In genomic region chr7:44057181-44057848, GRCh38 we compare ENCODE assay signal across 24 cellular contexts. TPM values are rescaled to one million over a fixed set of nuclear protein-coding genes. Genes with fewer than 3 reads are reported as not detected.
DNase-seq lines count a peak whose midpoint lies in the region; ATAC-seq and TF ChIP-seq lines count a peak whose summit lies in the region.
"Had no signal": no experiment of that assay in that cellular context is flagged by ENCODE, and none has a peak within 500 bp of the region (broad histone marks: within the 10 kb centered on the region; RNA-seq: fewer than 3 reads in every experiment).

No MANE protein-coding gene starts in this region.

- no peak for ATAC-seq in left lobe of liver
- ATAC-seq: left colon, SK-N-SH treated with all-trans-retinoic acid at 6 μM for 48 hours had no signal

- H3K4me1 Mint-ChIP-seq in activated naive CD4-positive, alpha-beta T cell treated with anti-CD3 and anti-CD28 coated beads for 36 hours (ENCODE audit: low read depth): peaks cover 17% of the 10 kb centered on the region
- peaks cover 12% of the 10 kb centered on the region for H3K4me1 Mint-ChIP-seq in activated CD4-positive, alpha-beta memory T cell treated with anti-CD3 and anti-CD28 coated beads, Interleukin-2, amount 10 ng/mL, durations not matched to agents 7 days and 5 days

- no peaks in the 10 kb centered on the region for H3K27me3 Mint-ChIP-seq in activated naive CD4-positive, alpha-beta T cell treated with anti-CD3 and anti-CD28 coated beads for 36 hours (ENCODE audit: low read depth)
- H3K27me3 Mint-ChIP-seq in activated CD4-positive, alpha-beta memory T cell treated with anti-CD3 and anti-CD28 coated beads, Interleukin-2, amount 10 ng/mL, durations not matched to agents 7 days and 5 days: no peaks in the 10 kb centered on the region
- H3K27me3 Mint-ChIP-seq: type B pancreatic cell had no signal

- no peak overlapping the region for H3K4me3 Mint-ChIP-seq in activated naive CD4-positive, alpha-beta T cell treated with anti-CD3 and anti-CD28 coated beads for 36 hours
- H3K4me3 Mint-ChIP-seq in activated CD4-positive, alpha-beta memory T cell treated with anti-CD3 and anti-CD28 coated beads, Interleukin-2, amount 10 ng/mL, durations not matched to agents 7 days and 5 days: no peak overlapping the region
- H3K4me3 Mint-ChIP-seq: type B pancreatic cell had no signal

- H3K27ac ChIP-seq in RWPE1: peak overlapping the region; percentile 49
- H3K27ac ChIP-seq: ascending aorta, PC-9, prostate gland had no signal

- H3K36me3 Mint-ChIP-seq in activated naive CD4-positive, alpha-beta T cell treated with anti-CD3 and anti-CD28 coated beads for 36 hours (ENCODE audit: low read depth): peaks cover 41% of the 10 kb centered on the region
- H3K36me3 Mint-ChIP-seq in activated CD4-positive, alpha-beta memory T cell treated with anti-CD3 and anti-CD28 coated beads, Interleukin-2, amount 10 ng/mL, durations not matched to agents 7 days and 5 days (ENCODE audit: low read depth): peaks cover 78% of the 10 kb centered on the region

- peak overlapping the region; percentile 50 for H3K27ac Mint-ChIP-seq in activated naive CD4-positive, alpha-beta T cell treated with anti-CD3 and anti-CD28 coated beads for 36 hours
- H3K27ac Mint-ChIP-seq in activated CD4-positive, alpha-beta memory T cell treated with anti-CD3 and anti-CD28 coated beads, Interleukin-2, amount 10 ng/mL, durations not matched to agents 7 days and 5 days: no peak overlapping the region
- H3K27ac Mint-ChIP-seq: type B pancreatic cell had no signal

- POLR2A ChIA-PET in RWPE1 (lab: Yijun Ruan, JAX; ENCODE audit: low non-redundant PET): no interaction called here
- POLR2A ChIA-PET in activated CD4-positive, alpha-beta memory T cell treated with anti-CD3 and anti-CD28 coated beads, Interleukin-2, amount 10 ng/mL, durations not matched to agents 7 days and 5 days (lab: Charles Lee): interaction anchor here (1.3 to 2.8 kb wide), 2 partner anchors 9 to 12 kb away, joined by 7 to 10 read pairs; partner anchors contain the start of gene DBNL

- H3K9me3 Mint-ChIP-seq in activated naive CD4-positive, alpha-beta T cell treated with anti-CD3 and anti-CD28 coated beads for 36 hours: no peaks in the 10 kb centered on the region
- no peaks in the 10 kb centered on the region for H3K9me3 Mint-ChIP-seq in activated CD4-positive, alpha-beta memory T cell treated with anti-CD3 and anti-CD28 coated beads, Interleukin-2, amount 10 ng/mL, durations not matched to agents 7 days and 5 days
- H3K9me3 Mint-ChIP-seq: type B pancreatic cell had no signal

- intact Hi-C loops in activated naive CD4-positive, alpha-beta T cell treated with anti-CD3 and anti-CD28 coated beads for 36 hours (cut with micrococcal nuclease): no loop called here

- DNase-seq in activated naive CD4-positive, alpha-beta T cell treated with anti-CD3 and anti-CD28 coated beads for 36 hours: peak; percentile 2
- DNase-seq in activated naive CD4-positive, alpha-beta T cell treated with Interleukin-2 at 50 U/mL for 16 hours: no peak
- DNase-seq in RWPE1 (ENCODE audit: low spot score): no peak
- peak; percentile 39 for DNase-seq in left lobe of liver (ENCODE audit: low spot score)
- peak; percentile 1 for DNase-seq in superior temporal gyrus (ENCODE audit: extremely low spot score)
- DNase-seq in activated CD4-positive, alpha-beta memory T cell treated with anti-CD3 and anti-CD28 coated beads, Interleukin-2, amount 10 ng/mL, durations not matched to agents 7 days and 5 days: no peak
- DNase-seq in NAMALWA (ENCODE audit: low spot score): no peak
- DNase-seq in 8988T: no peak
- DNase-seq: activated CD4-positive, alpha-beta T cell treated with anti-CD3 and anti-CD28 coated beads, Interleukin-2, amount 50 U/mL, for 4 hours; activated gamma-delta T cell; foreskin fibroblast; NCI-H1417 treated with DMSO at 0.1 percent for 48 hours; NCI-H2171 treated with DMSO at 0.1 percent for 48 hours; NCI-H774; PC-9; stimulated activated naive CD4-positive, alpha-beta T cell treated with Interleukin-2 at 50 U/mL for 16 hours had no signal

- no peak for TF ChIP-seq CTCF in RWPE1 (conservative IDR thresholded peaks at IDR 0.05; ENCODE audit: low read depth)

- CTCF ChIA-PET in activated naive CD4-positive, alpha-beta T cell treated with anti-CD3 and anti-CD28 coated beads for 36 hours (lab: Charles Lee): no interaction called here
- CTCF ChIA-PET in RWPE1 (lab: Yijun Ruan, JAX): interaction anchor here (0.7 to 1.4 kb wide), 2 partner anchors 15 to 63 kb away, joined by 3 to 4 read pairs; no protein-coding TSS in a partner anchor
- CTCF ChIA-PET in activated CD4-positive, alpha-beta memory T cell treated with anti-CD3 and anti-CD28 coated beads, Interleukin-2, amount 10 ng/mL, durations not matched to agents 7 days and 5 days (lab: Charles Lee): no interaction called here

RNA-seq across cellular contexts. Expression of gene PGAM2, which starts 8.1 kb away (rescaled TPM):
- total RNA-seq in activated naive CD4-positive, alpha-beta T cell treated with anti-CD3 and anti-CD28 coated beads for 36 hours: under 1 TPM in 1 of 2 experiments, not detected in 1; 0.24 TPM
- not detected for total RNA-seq in left lobe of liver
- under 1 TPM in 1 of 2 experiments, not detected in 1; 0.43 TPM for total RNA-seq in activated CD4-positive, alpha-beta memory T cell treated with anti-CD3 and anti-CD28 coated beads, Interleukin-2, amount 10 ng/mL, durations not matched to agents 7 days and 5 days
- total RNA-seq: ascending aorta, Caco-2, LHCN-M2 had no signal

RNA-seq across cellular contexts. Expression of gene DBNL, which starts 12.8 kb away (rescaled TPM):
- total RNA-seq in activated naive CD4-positive, alpha-beta T cell treated with anti-CD3 and anti-CD28 coated beads for 36 hours: 10 to 100 TPM; 82.3 TPM
- 38.9 TPM for total RNA-seq in left lobe of liver
- total RNA-seq in activated CD4-positive, alpha-beta memory T cell treated with anti-CD3 and anti-CD28 coated beads, Interleukin-2, amount 10 ng/mL, durations not matched to agents 7 days and 5 days: 100 to 1,000 TPM; 175 to 176 TPM

RNA-seq across cellular contexts. Expression of gene POLM, which starts 25.0 kb away (rescaled TPM):
- total RNA-seq in activated naive CD4-positive, alpha-beta T cell treated with anti-CD3 and anti-CD28 coated beads for 36 hours: 10 to 100 TPM; 27.1 to 29.4 TPM
- 21.0 TPM for total RNA-seq in left lobe of liver
- total RNA-seq in activated CD4-positive, alpha-beta memory T cell treated with anti-CD3 and anti-CD28 coated beads, Interleukin-2, amount 10 ng/mL, durations not matched to agents 7 days and 5 days: 10 to 100 TPM; 29.4 to 30.7 TPM

RNA-seq across cellular contexts. Expression of gene AEBP1, which starts 46.8 kb away (rescaled TPM):
- 10 to 100 TPM; 10.1 to 10.8 TPM for total RNA-seq in activated naive CD4-positive, alpha-beta T cell treated with anti-CD3 and anti-CD28 coated beads for 36 hours
- total RNA-seq in left lobe of liver: 9.4 TPM
- under 1 TPM; 0.30 to 0.38 TPM for total RNA-seq in activated CD4-positive, alpha-beta memory T cell treated with anti-CD3 and anti-CD28 coated beads, Interleukin-2, amount 10 ng/mL, durations not matched to agents 7 days and 5 days
- total RNA-seq: HT-29, LHCN-M2 had no signal

RNA-seq across cellular contexts. Expression of gene SPDYE1, which starts 59.6 kb away (rescaled TPM):
- not detected for total RNA-seq in activated naive CD4-positive, alpha-beta T cell treated with anti-CD3 and anti-CD28 coated beads for 36 hours
- not detected for total RNA-seq in left lobe of liver
- total RNA-seq in activated CD4-positive, alpha-beta memory T cell treated with anti-CD3 and anti-CD28 coated beads, Interleukin-2, amount 10 ng/mL, durations not matched to agents 7 days and 5 days: not detected
- total RNA-seq: ascending aorta, Caco-2, HT-29, left colon, LHCN-M2, PC-9 had no signal

Comparison
In these comparisons a context has a peak if more than half of its experiments do, and no peak if none do; other contexts are left out.
1. DNase-seq: peak in activated naive CD4-positive, alpha-beta T cell treated with anti-CD3 and anti-CD28 coated beads for 36 hours (single experiment), left lobe of liver (single experiment) and superior temporal gyrus (single experiment); none in activated naive CD4-positive, alpha-beta T cell treated with Interleukin-2 at 50 U/mL for 16 hours (single experiment), RWPE1 (single experiment), activated CD4-positive, alpha-beta memory T cell treated with anti-CD3 and anti-CD28 coated beads, Interleukin-2, amount 10 ng/mL, durations not matched to agents 7 days and 5 days (single experiment), NAMALWA (single experiment) and 8988T (single experiment).